In the genomic region with DNA sequence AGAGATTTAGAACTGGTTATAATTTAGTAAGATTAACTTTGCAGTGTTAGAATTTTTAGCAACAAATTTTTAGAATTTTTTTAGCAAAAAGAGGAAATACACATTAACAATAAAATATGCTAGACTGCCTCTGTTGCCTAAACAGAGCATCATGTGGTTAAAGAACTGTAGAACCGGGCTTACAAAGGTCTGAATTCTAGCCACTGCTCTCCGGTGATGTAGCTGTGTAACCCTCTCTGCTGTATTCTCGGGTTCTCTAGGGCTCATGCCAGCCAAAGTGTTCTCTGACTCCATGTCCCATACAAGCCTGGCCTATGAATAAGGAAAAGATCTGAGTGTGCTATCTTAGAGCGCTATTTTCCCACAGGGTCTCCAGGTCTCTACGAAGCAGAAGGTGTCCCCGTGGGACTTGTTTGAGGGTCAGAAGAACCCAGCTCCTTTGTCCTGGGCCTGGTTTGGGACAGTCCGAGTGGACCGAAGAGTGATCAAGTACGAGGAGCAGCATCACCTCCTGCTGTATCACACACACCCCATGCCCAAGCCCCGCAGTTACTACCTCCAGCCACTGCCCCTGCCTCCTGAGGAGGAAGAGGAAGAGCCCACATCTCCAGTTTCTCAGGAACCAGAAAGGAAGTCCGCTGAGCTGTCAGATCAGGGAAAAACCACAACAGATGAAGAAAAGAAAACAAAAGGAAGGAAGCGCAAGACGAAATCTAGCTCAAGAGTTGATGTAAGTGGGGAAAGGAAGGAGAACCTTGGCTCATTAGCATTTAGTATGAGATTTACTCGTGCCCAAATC, we compare ENCODE assay signal across 1 cellular context.
TF ChIP-seq lines count a peak whose summit lies in the region.

No MANE protein-coding gene starts in this region.

TF ChIP-seq in HepG2, 621 proteins besides CTCF, POLR2A, EP300 and RAD21:
- TF ChIP-seq ZFY (CRISPR knock-in tag; IDR thresholded peaks at IDR 0.05) (no peak), CBX5 (CRISPR knock-in tag; IDR thresholded peaks at IDR 0.05; ENCODE audit: borderline replicate concordance) (no peak), ETV6 (CRISPR knock-in tag; conservative IDR thresholded peaks at IDR 0.05) (no peak), FOSL1 (CRISPR knock-in tag; IDR thresholded peaks at IDR 0.05; ENCODE audit: borderline replicate concordance) (no peak), AGO2 (optimal IDR thresholded peaks at IDR 0.05; ENCODE audit: low read depth, low read length) (no peak), ZFP36 (IDR thresholded peaks at IDR 0.05; ENCODE audit: borderline replicate concordance, low read depth, low read length, partially characterized antibody) (no peak), IKZF1 (IDR thresholded peaks at IDR 0.05) (no peak), TGIF2 (CRISPR knock-in tag; IDR thresholded peaks at IDR 0.05) (no peak)
- TF ChIP-seq, protein P1, sequence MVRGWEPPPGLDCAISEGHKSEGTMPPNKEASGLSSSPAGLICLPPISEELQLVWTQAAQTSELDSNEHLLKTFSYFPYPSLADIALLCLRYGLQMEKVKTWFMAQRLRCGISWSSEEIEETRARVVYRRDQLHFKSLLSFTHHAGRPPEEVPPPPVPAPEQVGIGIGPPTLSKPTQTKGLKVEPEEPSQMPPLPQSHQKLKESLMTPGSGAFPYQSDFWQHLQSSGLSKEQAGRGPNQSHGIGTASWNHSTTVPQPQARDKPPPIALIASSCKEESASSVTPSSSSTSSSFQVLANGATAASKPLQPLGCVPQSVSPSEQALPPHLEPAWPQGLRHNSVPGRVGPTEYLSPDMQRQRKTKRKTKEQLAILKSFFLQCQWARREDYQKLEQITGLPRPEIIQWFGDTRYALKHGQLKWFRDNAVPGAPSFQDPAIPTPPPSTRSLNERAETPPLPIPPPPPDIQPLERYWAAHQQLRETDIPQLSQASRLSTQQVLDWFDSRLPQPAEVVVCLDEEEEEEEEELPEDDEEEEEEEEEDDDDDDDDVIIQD (CRISPR knock-in tag; IDR thresholded peaks at IDR 0.05; ENCODE audit: low read depth), result no peak
- TF ChIP-seq, protein P2, sequence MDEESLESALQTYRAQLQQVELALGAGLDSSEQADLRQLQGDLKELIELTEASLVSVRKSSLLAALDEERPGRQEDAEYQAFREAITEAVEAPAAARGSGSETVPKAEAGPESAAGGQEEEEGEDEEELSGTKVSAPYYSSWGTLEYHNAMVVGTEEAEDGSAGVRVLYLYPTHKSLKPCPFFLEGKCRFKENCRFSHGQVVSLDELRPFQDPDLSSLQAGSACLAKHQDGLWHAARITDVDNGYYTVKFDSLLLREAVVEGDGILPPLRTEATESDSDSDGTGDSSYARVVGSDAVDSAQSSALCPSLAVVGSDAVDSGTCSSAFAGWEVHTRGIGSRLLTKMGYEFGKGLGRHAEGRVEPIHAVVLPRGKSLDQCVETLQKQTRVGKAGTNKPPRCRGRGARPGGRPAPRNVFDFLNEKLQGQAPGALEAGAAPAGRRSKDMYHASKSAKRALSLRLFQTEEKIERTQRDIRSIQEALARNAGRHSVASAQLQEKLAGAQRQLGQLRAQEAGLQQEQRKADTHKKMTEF (CRISPR knock-in tag; IDR thresholded peaks at IDR 0.05), result no peak
- TF ChIP-seq, protein P3, sequence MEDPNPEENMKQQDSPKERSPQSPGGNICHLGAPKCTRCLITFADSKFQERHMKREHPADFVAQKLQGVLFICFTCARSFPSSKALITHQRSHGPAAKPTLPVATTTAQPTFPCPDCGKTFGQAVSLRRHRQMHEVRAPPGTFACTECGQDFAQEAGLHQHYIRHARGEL (CRISPR knock-in tag; IDR thresholded peaks at IDR 0.05), result no peak
